In genomic region chr3:49967307-49967706, GRCh38 we compare ENCODE assay signal across 1 cellular context.
TF ChIP-seq lines count a peak whose summit lies in the region.

No MANE protein-coding gene starts in this region.

TF ChIP-seq in WTC11, 78 proteins besides CTCF, POLR2A, EP300 and RAD21 (continued from another document):
- TF ChIP-seq AR (CRISPR knock-in tag; IDR thresholded peaks at IDR 0.05) = no peak
- no peak for TF ChIP-seq E2F4 (CRISPR knock-in tag; IDR thresholded peaks at IDR 0.05; ENCODE audit: borderline replicate concordance, low read depth)
- no peak for TF ChIP-seq ATF6 (CRISPR knock-in tag; IDR thresholded peaks at IDR 0.05)
- TF ChIP-seq JUN (CRISPR knock-in tag; IDR thresholded peaks at IDR 0.05) = no peak
- no peak for TF ChIP-seq PREB (CRISPR knock-in tag; IDR thresholded peaks at IDR 0.05; ENCODE audit: borderline replicate concordance)
- no peak for TF ChIP-seq RORB (CRISPR knock-in tag; IDR thresholded peaks at IDR 0.05)
- no peak for TF ChIP-seq FOXJ3 (CRISPR knock-in tag; IDR thresholded peaks at IDR 0.05; ENCODE audit: borderline replicate concordance)
- no peak for TF ChIP-seq STAT6 (CRISPR knock-in tag; conservative IDR thresholded peaks at IDR 0.05; ENCODE audit: low read depth)
- no peak for TF ChIP-seq NR1H2 (CRISPR knock-in tag; IDR thresholded peaks at IDR 0.05)
